Comparison of ENCODE assay signal across 25 cellular contexts in the genomic region with DNA sequence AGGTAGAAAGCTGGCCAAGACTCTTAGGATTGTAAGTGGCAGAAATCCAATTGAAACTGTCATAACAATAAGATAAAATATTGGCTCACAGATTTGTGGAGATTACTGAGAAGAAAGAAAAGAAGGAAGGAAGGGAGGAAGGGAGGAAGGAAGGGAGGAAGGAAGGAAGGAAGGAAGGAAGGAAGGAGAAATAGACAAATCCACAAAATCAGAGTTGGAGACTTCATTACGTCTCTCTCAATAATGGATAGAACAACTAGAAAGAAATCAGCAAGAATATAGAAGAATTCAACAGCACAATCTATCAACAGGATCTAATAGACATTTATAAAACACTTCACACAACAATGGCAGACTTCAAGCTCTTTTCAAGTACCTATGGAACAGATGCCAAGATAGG.
"Had no signal": no experiment of that assay in that cellular context is flagged by ENCODE, and none has a peak within 500 bp of the region (broad histone marks: within the 10 kb centered on the region; RNA-seq: fewer than 3 reads in every experiment).

No MANE protein-coding gene starts in this region.

- H3K4me3 ChIP-seq: left ventricle myocardium inferior, lung, neural progenitor cell, psoas muscle, right atrium auricular region, right lobe of liver, smooth muscle cell, stomach, testis, thyroid gland, transverse colon, upper lobe of left lung, vagina had no signal

- H3K36me3 ChIP-seq: left ventricle myocardium inferior, neural progenitor cell, neutrophil, right atrium auricular region, right lobe of liver, stomach, thyroid gland, transverse colon, upper lobe of left lung, vagina had no signal

- H3K4me1 ChIP-seq: left ventricle myocardium inferior, parathyroid adenoma, psoas muscle, right atrium auricular region, right lobe of liver, stomach, testis, thyroid gland, transverse colon, upper lobe of left lung, vagina had no signal

- H3K27ac ChIP-seq: left ventricle myocardium inferior, neural progenitor cell, neutrophil, parathyroid adenoma, psoas muscle, right atrium auricular region, right lobe of liver, stomach, testis, thyroid gland, transverse colon, upper lobe of left lung, vagina had no signal

- DNase-seq: islet precursor cell; left ventricle myocardium inferior; mesendoderm; naive B cell; natural killer cell; nephron progenitor cell; occipital lobe; psoas muscle; right lobe of liver; stimulated activated CD4-positive, alpha-beta T cell treated with anti-CD3 and anti-CD28 coated beads, Interleukin-1b, Interleukin-23, amount 100 ng/mL, for 48 hours; stimulated activated CD4-positive, alpha-beta T cell treated with anti-CD3 and anti-CD28 coated beads, Interleukin-2, amount 100 ng/mL, for 48 hours; stimulated activated naive B cell treated with anti-CD40 and anti-IgM and Interleukin-4, amounts not matched to agents 10 μg/mL and 1 μg/mL and 100 μg/mL, for 72 hours; stimulated activated naive CD8-positive, alpha-beta T cell treated with anti-CD3 and anti-CD28 coated beads, Interleukin-15, Interleukin-2, amounts not matched to agents 100 U/mL and 50 U/mL, for 24 hours; stomach; testis; thyroid gland; transverse colon; upper lobe of left lung had no signal

- H3K9me3 ChIP-seq: left ventricle myocardium inferior, neutrophil, psoas muscle, right atrium auricular region, right lobe of liver, stomach, testis, thyroid gland, transverse colon, upper lobe of left lung, vagina had no signal
